Comparison of ENCODE assay signal across 1 cellular context in the genomic region with DNA sequence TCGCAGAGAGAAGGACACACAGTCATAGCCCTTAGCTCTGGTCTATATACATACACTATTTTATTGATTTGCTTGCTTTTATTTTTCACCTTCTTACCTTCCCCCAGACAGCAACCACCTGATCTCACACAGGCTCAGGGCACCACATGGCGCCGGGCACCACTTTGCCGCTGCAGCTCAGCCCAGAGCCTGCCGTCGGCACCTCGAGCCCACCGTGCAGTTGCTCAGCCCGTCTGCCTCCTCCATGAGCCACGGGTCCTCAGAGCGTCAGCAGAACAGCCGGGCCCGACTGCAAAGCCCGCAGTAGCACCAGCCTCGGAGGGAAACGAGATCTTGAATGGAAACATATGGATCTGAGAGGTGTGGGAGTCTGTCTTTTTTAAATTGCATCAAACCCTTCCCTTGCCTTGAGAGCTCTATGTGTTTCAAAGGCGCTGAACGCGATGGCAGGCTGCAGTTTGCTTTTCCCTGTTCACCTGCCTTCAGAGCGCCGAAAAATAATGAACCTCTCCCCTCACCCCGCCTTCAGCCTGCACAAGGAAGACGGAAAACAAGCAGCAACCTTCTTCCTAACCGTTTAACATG.
TF ChIP-seq lines count a peak whose summit lies in the region.

No MANE protein-coding gene starts in this region.

TF ChIP-seq in neural cell, 6 proteins besides CTCF, POLR2A, EP300 and RAD21 (continued from another document):
- TF ChIP-seq, protein P1, sequence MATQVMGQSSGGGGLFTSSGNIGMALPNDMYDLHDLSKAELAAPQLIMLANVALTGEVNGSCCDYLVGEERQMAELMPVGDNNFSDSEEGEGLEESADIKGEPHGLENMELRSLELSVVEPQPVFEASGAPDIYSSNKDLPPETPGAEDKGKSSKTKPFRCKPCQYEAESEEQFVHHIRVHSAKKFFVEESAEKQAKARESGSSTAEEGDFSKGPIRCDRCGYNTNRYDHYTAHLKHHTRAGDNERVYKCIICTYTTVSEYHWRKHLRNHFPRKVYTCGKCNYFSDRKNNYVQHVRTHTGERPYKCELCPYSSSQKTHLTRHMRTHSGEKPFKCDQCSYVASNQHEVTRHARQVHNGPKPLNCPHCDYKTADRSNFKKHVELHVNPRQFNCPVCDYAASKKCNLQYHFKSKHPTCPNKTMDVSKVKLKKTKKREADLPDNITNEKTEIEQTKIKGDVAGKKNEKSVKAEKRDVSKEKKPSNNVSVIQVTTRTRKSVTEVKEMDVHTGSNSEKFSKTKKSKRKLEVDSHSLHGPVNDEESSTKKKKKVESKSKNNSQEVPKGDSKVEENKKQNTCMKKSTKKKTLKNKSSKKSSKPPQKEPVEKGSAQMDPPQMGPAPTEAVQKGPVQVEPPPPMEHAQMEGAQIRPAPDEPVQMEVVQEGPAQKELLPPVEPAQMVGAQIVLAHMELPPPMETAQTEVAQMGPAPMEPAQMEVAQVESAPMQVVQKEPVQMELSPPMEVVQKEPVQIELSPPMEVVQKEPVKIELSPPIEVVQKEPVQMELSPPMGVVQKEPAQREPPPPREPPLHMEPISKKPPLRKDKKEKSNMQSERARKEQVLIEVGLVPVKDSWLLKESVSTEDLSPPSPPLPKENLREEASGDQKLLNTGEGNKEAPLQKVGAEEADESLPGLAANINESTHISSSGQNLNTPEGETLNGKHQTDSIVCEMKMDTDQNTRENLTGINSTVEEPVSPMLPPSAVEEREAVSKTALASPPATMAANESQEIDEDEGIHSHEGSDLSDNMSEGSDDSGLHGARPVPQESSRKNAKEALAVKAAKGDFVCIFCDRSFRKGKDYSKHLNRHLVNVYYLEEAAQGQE (IDR thresholded peaks at IDR 0.05; ENCODE audit: borderline replicate concordance): no peak
- TF ChIP-seq TAF1 (IDR thresholded peaks at IDR 0.05; ENCODE audit: low read depth): no peak
- no peak for TF ChIP-seq EZH2 (IDR thresholded peaks at IDR 0.05; ENCODE audit: borderline replicate concordance, insufficient read depth, low read length, poor library complexity, severe bottlenecking)
- no peak for TF ChIP-seq SMC3 (conservative IDR thresholded peaks at IDR 0.05; ENCODE audit: poor library complexity)
- no peak for TF ChIP-seq MXI1 (conservative IDR thresholded peaks at IDR 0.05; ENCODE audit: poor library complexity, severe bottlenecking)
